3 cellular contexts compared by ENCODE assay signal in the genomic region with DNA sequence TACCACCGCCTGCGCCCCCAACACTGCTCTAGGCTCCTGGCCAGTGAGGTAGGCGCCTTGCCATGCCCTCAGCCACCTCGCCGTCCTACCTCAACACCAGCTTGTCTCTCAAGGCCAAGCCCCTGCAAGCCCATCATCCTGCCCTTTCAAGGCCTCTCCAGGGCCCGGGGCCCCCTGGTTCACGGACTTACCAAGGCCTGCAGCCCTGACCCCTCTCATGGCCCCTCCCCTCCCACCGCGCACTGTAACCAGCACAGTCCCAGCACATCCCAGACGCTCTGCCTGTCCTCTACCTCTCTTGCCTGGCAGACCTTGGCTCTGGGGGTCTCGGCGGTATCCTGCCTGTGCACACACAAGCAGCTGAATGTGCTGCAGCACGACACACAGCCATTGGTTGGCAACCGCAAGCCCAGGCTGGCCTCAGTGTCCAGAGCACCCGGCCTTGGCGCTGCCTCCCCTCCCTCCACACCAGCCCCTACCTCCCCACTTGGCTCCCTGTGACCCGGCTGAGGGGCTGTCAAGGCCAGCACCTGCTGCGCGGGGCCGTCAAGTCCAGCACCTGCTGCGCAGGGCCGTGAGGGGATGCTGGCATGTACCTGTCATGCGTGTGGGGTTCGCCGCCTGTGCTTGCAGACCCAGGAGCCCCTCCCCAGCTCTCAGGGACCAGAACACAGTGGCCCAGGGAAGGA.
TF ChIP-seq lines count a peak whose summit lies in the region.

No MANE protein-coding gene starts in this region.

TF ChIP-seq in GM23338, 12 proteins besides CTCF, POLR2A, EP300 and RAD21 (continues in another document):
- TF ChIP-seq ZNF462 (CRISPR knock-in tag; IDR thresholded peaks at IDR 0.05) = no peak
- TF ChIP-seq ZNF331 (CRISPR knock-in tag; IDR thresholded peaks at IDR 0.05; ENCODE audit: low read depth) = no peak
- TF ChIP-seq STAT1 (IDR thresholded peaks at IDR 0.05; ENCODE audit: unreplicated experiment) = no peak

TF ChIP-seq in H1, 55 proteins besides CTCF, POLR2A, EP300 and RAD21:
- no peak for TF ChIP-seq KDM4A (IDR thresholded peaks at IDR 0.05; ENCODE audit: low read depth, low read length, severe bottlenecking)

TF ChIP-seq in HEK293T, 16 proteins besides CTCF, POLR2A, EP300 and RAD21:
- TF ChIP-seq ELF4 (IDR thresholded peaks at IDR 0.05) = no peak
- no peak for TF ChIP-seq ZNF384 (IDR thresholded peaks at IDR 0.05)
- no peak for TF ChIP-seq TARDBP (IDR thresholded peaks at IDR 0.05)
- no peak for TF ChIP-seq NFRKB (IDR thresholded peaks at IDR 0.05)
- no peak for TF ChIP-seq HDGF (IDR thresholded peaks at IDR 0.05; ENCODE audit: borderline replicate concordance)
- TF ChIP-seq, protein P1, sequence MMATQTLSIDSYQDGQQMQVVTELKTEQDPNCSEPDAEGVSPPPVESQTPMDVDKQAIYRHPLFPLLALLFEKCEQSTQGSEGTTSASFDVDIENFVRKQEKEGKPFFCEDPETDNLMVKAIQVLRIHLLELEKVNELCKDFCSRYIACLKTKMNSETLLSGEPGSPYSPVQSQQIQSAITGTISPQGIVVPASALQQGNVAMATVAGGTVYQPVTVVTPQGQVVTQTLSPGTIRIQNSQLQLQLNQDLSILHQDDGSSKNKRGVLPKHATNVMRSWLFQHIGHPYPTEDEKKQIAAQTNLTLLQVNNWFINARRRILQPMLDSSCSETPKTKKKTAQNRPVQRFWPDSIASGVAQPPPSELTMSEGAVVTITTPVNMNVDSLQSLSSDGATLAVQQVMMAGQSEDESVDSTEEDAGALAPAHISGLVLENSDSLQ (IDR thresholded peaks at IDR 0.05) = no peak
- TF ChIP-seq BHLHE40 (IDR thresholded peaks at IDR 0.05; ENCODE audit: borderline replicate concordance) = no peak
- TF ChIP-seq LEF1 (IDR thresholded peaks at IDR 0.05; ENCODE audit: borderline replicate concordance) = no peak
- no peak for TF ChIP-seq CTBP1 (IDR thresholded peaks at IDR 0.05; ENCODE audit: borderline replicate concordance)
- TF ChIP-seq FOXA1 (IDR thresholded peaks at IDR 0.05) = no peak
- no peak for TF ChIP-seq SUZ12 (IDR thresholded peaks at IDR 0.05)
- TF ChIP-seq SP1 (IDR thresholded peaks at IDR 0.05) = no peak
- no peak for TF ChIP-seq ARNT (IDR thresholded peaks at IDR 0.05)
- TF ChIP-seq FOXK2 (IDR thresholded peaks at IDR 0.05) = no peak
- TF ChIP-seq FOXM1 (IDR thresholded peaks at IDR 0.05; ENCODE audit: borderline replicate concordance) = no peak
- TF ChIP-seq L3MBTL2 (conservative IDR thresholded peaks at IDR 0.05) = no peak
